Comparison of ENCODE assay signal across 20 cellular contexts in the genomic region with DNA sequence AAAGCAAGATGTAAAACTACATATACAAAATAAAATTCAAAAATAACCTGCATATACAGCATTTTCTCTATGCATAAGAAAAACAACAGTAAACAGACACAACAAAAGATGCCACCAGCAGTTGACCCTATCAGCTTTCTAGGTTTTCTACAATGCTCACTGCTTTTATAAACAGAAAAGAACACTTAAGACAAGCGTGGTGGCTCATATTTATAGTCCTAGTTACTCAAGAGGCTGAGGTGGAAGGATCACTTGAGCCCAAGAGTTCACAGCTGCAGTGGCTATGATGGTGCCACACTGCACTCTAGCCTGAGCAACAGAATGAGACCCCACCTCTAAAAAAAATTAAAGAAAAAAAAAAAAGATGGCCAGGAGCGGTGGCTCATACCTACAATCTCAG.
"Had no signal": no experiment of that assay in that cellular context is flagged by ENCODE, and none has a peak within 500 bp of the region (broad histone marks: within the 10 kb centered on the region; RNA-seq: fewer than 3 reads in every experiment).

No MANE protein-coding gene starts in this region.

- H3K4me2 ChIP-seq: SK-N-SH had no signal

- H3K9me3 ChIP-seq: MG63, SK-N-SH had no signal

- H3K27ac ChIP-seq: HL-60 had no signal

- H3K4me3 ChIP-seq: MG63 had no signal

- H3K27me3 ChIP-seq: MG63 had no signal

- DNase-seq: KBM-7, MG63, NCI-H1092, NCI-H1105 treated with DMSO at 0.1 percent for 48 hours, NCI-H1417 treated with DMSO at 0.1 percent for 48 hours, NCI-H146, NCI-H1694 treated with DMSO at 0.1 percent for 48 hours, NCI-H1930, NCI-H2081, NCI-H2107, NCI-H345, NCI-H446 treated with DMSO at 0.1 percent for 48 hours, NCI-H524, NCI-H69, NCI-H774, RPMI8226, SHP77, SK-N-SH, SW 1271 had no signal

- H3K9ac ChIP-seq: SK-N-SH had no signal
